Comparison of ENCODE assay signal across 28 cellular contexts in genomic region chr6:4950076-4950475, GRCh38.
"Had no signal": no experiment of that assay in that cellular context is flagged by ENCODE, and none has a peak within 500 bp of the region (broad histone marks: within the 10 kb centered on the region; RNA-seq: fewer than 3 reads in every experiment).

No MANE protein-coding gene starts in this region.

- H3K27ac Mint-ChIP-seq: activated naive CD8-positive, alpha-beta T cell; dendritic cell treated with granulocyte-macrophage colony-stimulating factor and Interleukin-4, amounts not matched to agents 40 ng/mL and 50 ng/mL, for 4 days; nephron; stimulated activated naive CD8-positive, alpha-beta T cell treated with anti-CD3 and anti-CD28 coated beads, Interleukin-15, Interleukin-2, amounts not matched to agents 100 ng/mL and 50 ng/mL, for 24 hours had no signal

- H3K27ac ChIP-seq: epithelial cell of prostate, left ventricle myocardium inferior, pancreas, prostate gland, skin epidermis, thoracic aorta, upper lobe of left lung, vagina, VCaP had no signal

- H3K4me1 ChIP-seq: left ventricle myocardium inferior, pancreas, prostate gland, upper lobe of left lung, vagina had no signal

- H3K4me3 Mint-ChIP-seq: activated naive CD8-positive, alpha-beta T cell; dendritic cell treated with granulocyte-macrophage colony-stimulating factor and Interleukin-4, amounts not matched to agents 40 ng/mL and 50 ng/mL, for 4 days; nephron; stimulated activated naive CD8-positive, alpha-beta T cell treated with anti-CD3 and anti-CD28 coated beads, Interleukin-15, Interleukin-2, amounts not matched to agents 100 ng/mL and 50 ng/mL, for 24 hours had no signal

- H3K36me3 ChIP-seq: prostate gland had no signal

- H3K4me3 ChIP-seq: left ventricle myocardium inferior, lung, pancreas, prostate gland, skin epidermis, thoracic aorta, upper lobe of left lung, vagina had no signal

- FAIRE-seq: frontal cortex, pancreas, TTC549 had no signal

- H3K9me3 ChIP-seq: left ventricle myocardium inferior, pancreas, prostate gland, thoracic aorta, upper lobe of left lung, vagina had no signal

- H3K27me3 ChIP-seq: pancreas, upper lobe of left lung, vagina had no signal

- H3K9me3 Mint-ChIP-seq: dendritic cell treated with granulocyte-macrophage colony-stimulating factor and Interleukin-4, amounts not matched to agents 40 ng/mL and 50 ng/mL, for 4 days; nephron; stimulated activated naive CD8-positive, alpha-beta T cell treated with anti-CD3 and anti-CD28 coated beads, Interleukin-15, Interleukin-2, amounts not matched to agents 100 ng/mL and 50 ng/mL, for 24 hours had no signal

- H3K27me3 Mint-ChIP-seq: activated naive CD8-positive, alpha-beta T cell; dendritic cell treated with granulocyte-macrophage colony-stimulating factor and Interleukin-4, amounts not matched to agents 40 ng/mL and 50 ng/mL, for 4 days; stimulated activated naive CD8-positive, alpha-beta T cell treated with anti-CD3 and anti-CD28 coated beads, Interleukin-15, Interleukin-2, amounts not matched to agents 100 ng/mL and 50 ng/mL, for 24 hours had no signal

- H3K4me1 Mint-ChIP-seq: nephron had no signal

- DNase-seq: activated CD4-positive, alpha-beta T cell treated with anti-CD3 and anti-CD28 coated beads for 48 hours; activated CD4-positive, alpha-beta T cell treated with anti-CD3 and anti-CD28 coated beads, Interleukin-2, amount 50 U/mL, for 48 hours; activated naive CD4-positive, alpha-beta T cell; activated T-cell treated with anti-CD3 and anti-CD28 coated beads, Interleukin-2, amount 50 U/mL, for 48 hours; central memory CD4-positive, alpha-beta T cell; left ventricle myocardium inferior; nucleus accumbens; retina; stimulated activated CD4-positive, alpha-beta T cell treated with anti-CD3 and anti-CD28 coated beads, Interleukin-12 subunit alpha, Interleukin-12 subunit beta, amount 100 ng/mL, for 4 hours; stimulated activated CD4-positive, alpha-beta T cell treated with anti-CD3 and anti-CD28 coated beads, Interleukin-4, amount 100 ng/mL, for 1 hour; T-helper 9 cell; upper lobe of left lung had no signal

- ATAC-seq: activated CD4-positive, CD25-positive, alpha-beta regulatory T cell treated with anti-CD3 and anti-CD28 coated beads, Interleukin-2, amount 50 U/mL, for 24 hours; pancreas; sciatic nerve had no signal
